In the genomic region with DNA sequence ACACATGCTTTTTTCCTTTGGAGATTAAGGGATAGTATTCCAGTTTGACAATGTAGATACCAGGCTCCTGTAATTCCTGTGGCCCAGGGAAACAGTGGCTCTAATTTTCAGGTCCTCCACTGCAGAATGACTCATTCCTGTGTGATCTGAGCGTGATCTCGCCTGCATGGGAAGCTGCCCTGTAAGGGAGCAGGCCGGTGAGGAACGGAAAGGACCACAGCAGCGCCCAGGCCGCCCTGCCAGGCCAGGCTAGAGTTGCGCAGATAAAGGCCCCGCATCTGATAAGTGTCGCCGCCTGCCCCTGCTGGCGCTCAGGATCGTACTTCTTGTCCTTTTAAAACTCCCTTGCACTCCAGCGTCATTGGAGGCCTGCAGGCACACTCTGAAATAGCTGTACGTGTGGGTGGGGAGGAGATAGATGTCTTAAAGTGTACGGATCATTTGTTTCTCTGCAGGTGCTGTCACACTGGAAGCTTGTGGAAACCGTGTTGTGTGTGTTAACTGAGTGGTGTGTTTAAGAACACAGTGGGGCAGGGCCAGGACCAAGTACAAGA, we compare ENCODE assay signal across 9 cellular contexts.
A peak's percentile ranks its signal among the peaks of the same experiment; 100 is the strongest.
DNase-seq lines count a peak whose midpoint lies in the region; ATAC-seq and TF ChIP-seq lines count a peak whose summit lies in the region.
"Had no signal": no experiment of that assay in that cellular context is flagged by ENCODE, and none has a peak within 500 bp of the region (broad histone marks: within the 10 kb centered on the region; RNA-seq: fewer than 3 reads in every experiment).

No MANE protein-coding gene starts in this region.

- peaks cover 45% of the 10 kb centered on the region for H3K4me1 ChIP-seq in vagina

- no peak overlapping the region for H3K4me3 Mint-ChIP-seq in endothelial cell (ENCODE audit: unreplicated experiment)
- H3K4me3 Mint-ChIP-seq: B cell had no signal

- H3K9me3 Mint-ChIP-seq in endothelial cell (ENCODE audit: unreplicated experiment), result no peaks in the 10 kb centered on the region

- DNase-seq in activated effector memory CD4-positive, alpha-beta T cell treated with anti-CD3 and anti-CD28 coated beads, Interleukin-2, amount 50 U/mL, for 16 hours, result peak; percentile 43
- no peak for DNase-seq in activated effector memory CD4-positive, alpha-beta T cell treated with Interleukin-2 at 50 U/mL for 16 hours
- no peak for DNase-seq in endothelial cell (ENCODE audit: low spot score)
- peak; percentile 71 for DNase-seq in mucosa of gallbladder (ENCODE audit: low spot score)
- no peak for DNase-seq in vagina (ENCODE audit: extremely low spot score in 2 of 2)
- DNase-seq in DMS153 (lab: John Stamatoyannopoulos, UW), result no peak

- peak overlapping the region; percentile 81 for H3K27ac ChIP-seq in vagina

- peaks cover 29% of the 10 kb centered on the region for H3K4me1 Mint-ChIP-seq in endothelial cell (ENCODE audit: unreplicated experiment)

- no peak overlapping the region for H3K4me3 ChIP-seq in vagina

- no peaks in the 10 kb centered on the region for H3K27me3 ChIP-seq in vagina

- no peaks in the 10 kb centered on the region for H3K9me3 ChIP-seq in vagina

- H3K27ac Mint-ChIP-seq in endothelial cell (ENCODE audit: unreplicated experiment), result peak overlapping the region; percentile 18
- H3K27ac Mint-ChIP-seq: B cell had no signal

- no peaks in the 10 kb centered on the region for H3K36me3 ChIP-seq in vagina

- TF ChIP-seq CTCF in endothelial cell (IDR thresholded peaks at IDR 0.05; ENCODE audit: unreplicated experiment) (no peak), vagina (IDR thresholded peaks at IDR 0.05) (no peak)

- no peak for TF ChIP-seq POLR2A in vagina (IDR thresholded peaks at IDR 0.05)

- peaks cover 13% of the 10 kb centered on the region for H3K27me3 Mint-ChIP-seq in endothelial cell (ENCODE audit: unreplicated experiment)
- H3K27me3 Mint-ChIP-seq: B cell had no signal

- intact Hi-C loops in vagina (cut with DNase I), result no loop called here

- H3K36me3 Mint-ChIP-seq in endothelial cell (ENCODE audit: low read depth, unreplicated experiment), result peaks cover 30% of the 10 kb centered on the region

- ATAC-seq in HG03354 (IDR thresholded peaks at IDR 0.05; ENCODE audit: poor library complexity, severe bottlenecking, unreplicated experiment) (no peak), GM19397 (IDR thresholded peaks at IDR 0.05; ENCODE audit: unreplicated experiment) (no peak)

Comparison
In these comparisons a context has a peak if more than half of its experiments do, and no peak if none do; other contexts are left out.
1. DNase-seq: peak in activated effector memory CD4-positive, alpha-beta T cell treated with anti-CD3 and anti-CD28 coated beads, Interleukin-2, amount 50 U/mL, for 16 hours (single experiment) and mucosa of gallbladder (single experiment); none in activated effector memory CD4-positive, alpha-beta T cell treated with Interleukin-2 at 50 U/mL for 16 hours (single experiment), endothelial cell (single experiment), vagina (0 of 2) and DMS153 (single experiment).